In genomic region chr11:130772266-130773227, GRCh38 we compare ENCODE assay signal across 2 cellular contexts.
TF ChIP-seq lines count a peak whose summit lies in the region.

No MANE protein-coding gene starts in this region.

TF ChIP-seq in endothelial cell of umbilical vein, 7 proteins besides CTCF, POLR2A, EP300 and RAD21 (continued from another document):
- TF ChIP-seq MYC (IDR thresholded peaks at IDR 0.05; ENCODE audit: low read depth, low read length) = no peak
- TF ChIP-seq POLR2AphosphoS5 (IDR thresholded peaks at IDR 0.05; ENCODE audit: insufficient read depth, low read depth, low read length) = no peak

TF ChIP-seq in HEK293T, 16 proteins besides CTCF, POLR2A, EP300 and RAD21 (continued from another document):
- TF ChIP-seq PKNOX1 (IDR thresholded peaks at IDR 0.05) (no peak), FOXM1 (IDR thresholded peaks at IDR 0.05; ENCODE audit: borderline replicate concordance) (no peak)
